ENCODE assay signal across 8 cellular contexts in the genomic region with DNA sequence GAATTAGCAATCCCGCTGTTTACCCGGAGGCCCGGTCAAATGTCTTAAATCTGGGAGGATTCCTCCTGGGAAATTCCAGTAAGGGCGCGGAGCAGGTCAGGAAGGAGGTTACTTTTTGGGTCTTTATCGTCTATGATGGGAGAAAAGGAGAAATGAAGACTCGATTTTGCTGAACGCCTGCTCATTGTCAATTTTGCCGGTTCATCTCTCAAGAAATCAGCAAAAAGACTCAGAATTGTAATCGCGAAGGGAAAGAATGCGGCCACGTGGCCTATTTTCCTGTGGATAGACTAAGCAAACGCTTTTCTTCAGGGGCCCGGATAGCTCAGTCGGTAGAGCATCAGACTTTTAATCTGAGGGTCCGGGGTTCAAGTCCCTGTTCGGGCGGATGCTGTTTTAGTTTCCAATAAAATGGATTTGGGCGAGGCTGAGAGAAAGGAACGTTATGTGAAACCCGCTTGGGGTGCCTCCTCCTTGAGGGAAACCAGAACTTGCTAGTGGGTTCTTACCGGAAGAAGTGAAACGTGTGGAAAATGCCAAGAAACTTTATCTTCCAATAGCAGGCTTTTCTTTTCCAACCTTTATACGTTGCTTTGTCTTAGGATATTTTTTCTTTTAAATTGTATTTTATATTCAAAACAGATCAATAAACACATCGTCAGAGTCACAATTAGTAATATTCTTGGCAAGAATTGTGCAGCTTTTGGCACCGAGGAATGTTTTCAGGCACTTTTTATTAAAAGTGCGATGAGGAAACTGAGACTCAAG. TPM values are rescaled to one million over a fixed set of nuclear protein-coding genes. Genes with fewer than 3 reads are reported as not detected.
DNase-seq lines count a peak whose midpoint lies in the region; ATAC-seq and TF ChIP-seq lines count a peak whose summit lies in the region.

No MANE protein-coding gene starts in this region.

- intact Hi-C loops in lower lobe of right lung (cut with DNase I): no loop called here

- ATAC-seq in GM19395 (IDR thresholded peaks at IDR 0.05; ENCODE audit: unreplicated experiment): peak; percentile 19
- ATAC-seq in lower lobe of right lung: peak; percentile 30 to 54
- ATAC-seq in GM19397 (IDR thresholded peaks at IDR 0.05; ENCODE audit: unreplicated experiment): no peak

- CTCF ChIA-PET in AG04449 (lab: Yijun Ruan, JAX): interaction anchor here (1.0 to 1.9 kb wide), 5 partner anchors 10 to 198 kb away, joined by 3 to 7 read pairs (median 5); no protein-coding TSS in a partner anchor

- H3K4me1 ChIP-seq in lower lobe of right lung: peaks cover 43% of the 10 kb centered on the region

- peak overlapping the region; percentile 57 for H3K4me3 ChIP-seq in AG04449 (ENCODE audit: low read depth, low read length)
- peak overlapping the region; percentile 60 for H3K4me3 ChIP-seq in choroid plexus epithelial cell (ENCODE audit: low read depth, low read length)
- H3K4me3 ChIP-seq in lower lobe of right lung: peak overlapping the region; percentile 45

- POLR2A ChIA-PET in AG04449 (lab: Yijun Ruan, JAX): interaction anchor here (0.7 to 1.5 kb wide), 4 partner anchors 10 to 113 kb away, joined by 3 to 5 read pairs (median 3); no protein-coding TSS in a partner anchor

- no peaks in the 10 kb centered on the region for H3K9me3 ChIP-seq in lower lobe of right lung

- TF ChIP-seq CTCF in AG04449 (IDR thresholded peaks at IDR 0.05; ENCODE audit: insufficient read depth, low read length, missing control alignments) (no peak), choroid plexus epithelial cell (conservative IDR thresholded peaks at IDR 0.05; ENCODE audit: low read depth, low read length) (no peak), lower lobe of right lung (IDR thresholded peaks at IDR 0.05) (no peak)

- DNase-seq in AG04449 (ENCODE audit: low read depth, low spot score) (peak; percentile 63), NCI-H2081 treated with DMSO at 0.1 percent for 48 hours (lab: John Stamatoyannopoulos, UW) (peak; percentile 5), choroid plexus epithelial cell (ENCODE audit: low read depth) (peak; percentile 87), lower lobe of right lung (no peak)
- DNase-seq in activated CD4-positive, CD25-positive, alpha-beta regulatory T cell treated with anti-CD3 and anti-CD28 coated beads, Interleukin-2, amount 50 U/mL, for 72 hours: peak; percentile 73
- peak; percentile 58 to 72 (median 61) for DNase-seq in stimulated activated CD4-positive, alpha-beta T cell treated with anti-CD3 and anti-CD28 coated beads, TNF-alpha, amount 100 ng/mL, for 48 hours (ENCODE audit: low read depth in 3 of 3)

- H3K27ac ChIP-seq in lower lobe of right lung: peak overlapping the region; percentile 56

- no peaks in the 10 kb centered on the region for H3K27me3 ChIP-seq in lower lobe of right lung (ENCODE audit: low read depth)

- H3K36me3 ChIP-seq in lower lobe of right lung: no peaks in the 10 kb centered on the region

RNA-seq across cellular contexts. Expression of a gene that starts 45.0 kb away (rescaled TPM):
- total RNA-seq in lower lobe of right lung: not detected

RNA-seq across cellular contexts. Expression of a gene that starts 52.9 kb away (rescaled TPM):
- not detected for total RNA-seq in lower lobe of right lung

RNA-seq across cellular contexts. Expression of a gene that starts 59.3 kb away (rescaled TPM):
- 37.7 TPM for total RNA-seq in lower lobe of right lung
